Comparison of ENCODE assay signal across 8 cellular contexts in the genomic region with DNA sequence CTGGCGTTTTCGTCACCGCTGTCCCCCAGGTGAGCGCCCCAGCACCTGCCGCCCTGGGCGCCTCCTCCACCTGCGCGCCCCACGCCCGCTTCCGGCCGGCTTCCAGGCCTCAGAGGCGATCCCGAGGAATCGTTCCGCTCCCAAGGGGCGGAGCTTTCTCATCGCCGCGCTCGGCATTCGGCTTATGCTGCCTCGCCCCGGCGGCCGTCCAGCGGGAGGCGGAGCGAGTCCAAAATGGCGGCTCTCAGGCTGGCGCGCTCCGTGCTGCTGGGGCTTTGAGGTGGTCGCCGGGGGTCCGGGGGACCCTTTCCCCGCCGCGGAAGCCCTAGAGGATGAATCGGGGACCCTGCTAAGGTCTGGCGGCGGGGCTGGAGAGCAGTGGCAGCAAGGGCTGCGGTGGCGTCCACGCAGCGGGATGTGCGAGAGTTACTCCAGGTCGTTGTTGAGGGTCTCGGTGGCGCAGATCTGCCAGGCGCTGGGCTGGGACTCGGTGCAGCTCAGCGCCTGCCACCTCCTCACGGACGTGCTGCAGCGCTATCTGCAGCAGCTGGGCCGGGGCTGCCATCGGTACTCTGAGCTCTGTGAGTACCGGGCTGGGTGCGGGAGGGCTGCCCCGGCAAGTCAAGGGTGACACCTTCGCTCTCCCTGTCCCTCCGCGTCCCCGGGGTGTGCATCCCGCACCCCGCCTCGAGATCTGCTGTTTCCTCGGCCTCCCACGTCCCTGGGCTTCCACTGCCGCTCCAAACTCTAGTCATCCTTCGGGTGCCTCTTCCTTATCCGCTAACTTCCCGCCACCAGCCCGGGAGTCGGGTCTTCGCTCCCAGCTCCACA. TPM values are rescaled to one million over a fixed set of nuclear protein-coding genes. Genes with fewer than 3 reads are reported as not detected.
A peak's percentile ranks its signal among the peaks of the same experiment; 100 is the strongest.
DNase-seq lines count a peak whose midpoint lies in the region; ATAC-seq and TF ChIP-seq lines count a peak whose summit lies in the region.

Gene TAF3 (plus strand): TSS at position 211 of the 831 bp plus-strand sequence. CDS start 205 bp downstream, at position 416.

- H3K27ac ChIP-seq in left ventricle myocardium inferior (replicated peaks) (peak within 1 kb of the TSS; percentile 83), upper lobe of right lung (peak within 1 kb of the TSS; percentile 62)

- no peaks in the 10 kb centered on the region for H3K27me3 ChIP-seq in left ventricle myocardium inferior (ENCODE audit: low read depth)
- no peaks in the 10 kb centered on the region for H3K27me3 ChIP-seq in upper lobe of right lung

- DNase-seq in NCI-H128 (lab: John Stamatoyannopoulos, UW; ENCODE audit: unreplicated experiment) = peak; percentile 77
- DNase-seq in amniotic epithelial cell (ENCODE audit: low read depth) = peak; percentile 80
- DNase-seq in left ventricle myocardium inferior = peak; percentile 92
- peak; percentile 98 for DNase-seq in posterior vena cava (ENCODE audit: low spot score)
- DNase-seq in upper lobe of right lung = peak; percentile 97

- H3K4me1 ChIP-seq in left ventricle myocardium inferior = peaks cover 39% of the 10 kb centered on the region
- peaks cover 16% of the 10 kb centered on the region for H3K4me1 ChIP-seq in upper lobe of right lung

- intact Hi-C loops in T-helper 1 cell treated with Interleukin-12 subunit alpha and Interleukin-12 subunit beta and Interleukin-4 antibody, amounts not matched to agents 30 ng/mL and 1 ng/mL, for 36 hours (cut with micrococcal nuclease) = loop anchor here (1.0 to 10.0 kb wide), 6 partner anchors 30 to 1484 kb away; partner anchors contain the start of genes ATP5F1C, GATA3 and SFMBT2
- intact Hi-C loops in left ventricle myocardium inferior (cut with micrococcal nuclease) (no loop called here), posterior vena cava (cut with DNase I) (no loop called here), upper lobe of right lung (cut with DNase I) (no loop called here)

- H3K36me3 ChIP-seq in left ventricle myocardium inferior (no peaks in the 10 kb centered on the region), upper lobe of right lung (peaks cover 14% of the 10 kb centered on the region)

- ATAC-seq in GM18498 (IDR thresholded peaks at IDR 0.05; ENCODE audit: unreplicated experiment) (peak; percentile 91), HG02763 (IDR thresholded peaks at IDR 0.05; ENCODE audit: unreplicated experiment) (peak; percentile 86), upper lobe of right lung (peak; percentile 98)

- H3K9me3 ChIP-seq in left ventricle myocardium inferior (replicated peaks) (no peaks in the 10 kb centered on the region), upper lobe of right lung (no peaks in the 10 kb centered on the region)

- H3K4me3 ChIP-seq in left ventricle myocardium inferior (peak within 1 kb of the TSS; percentile 96), upper lobe of right lung (peak within 1 kb of the TSS; percentile 82)

- TF ChIP-seq CTCF in left ventricle myocardium inferior (IDR thresholded peaks at IDR 0.05; ENCODE audit: borderline replicate concordance) (no peak), upper lobe of right lung (IDR thresholded peaks at IDR 0.05) (no peak)

RNA-seq across cellular contexts. Expression of gene TAF3, which starts in this region (rescaled TPM):
- total RNA-seq in T-helper 1 cell treated with Interleukin-12 subunit alpha and Interleukin-12 subunit beta and Interleukin-4 antibody, amounts not matched to agents 30 ng/mL and 1 ng/mL, for 36 hours = 16.0 and 16.6 TPM in 2 replicates
- total RNA-seq in left ventricle myocardium inferior = 12.7 TPM
- 10 to 100 TPM in 1 of 2 donors, 1 to 10 TPM in 1; 9.9 to 10.8 TPM for total RNA-seq in posterior vena cava
- total RNA-seq in upper lobe of right lung = 11.8 TPM

Comparison
In these comparisons a context has a peak if more than half of its experiments do, and no peak if none do; other contexts are left out.
1. Peak in every context shown above with its lines: DNase-seq, ATAC-seq, H3K4me3 ChIP-seq and H3K27ac ChIP-seq.